Comparison of ENCODE assay signal across 16 cellular contexts in the genomic region with DNA sequence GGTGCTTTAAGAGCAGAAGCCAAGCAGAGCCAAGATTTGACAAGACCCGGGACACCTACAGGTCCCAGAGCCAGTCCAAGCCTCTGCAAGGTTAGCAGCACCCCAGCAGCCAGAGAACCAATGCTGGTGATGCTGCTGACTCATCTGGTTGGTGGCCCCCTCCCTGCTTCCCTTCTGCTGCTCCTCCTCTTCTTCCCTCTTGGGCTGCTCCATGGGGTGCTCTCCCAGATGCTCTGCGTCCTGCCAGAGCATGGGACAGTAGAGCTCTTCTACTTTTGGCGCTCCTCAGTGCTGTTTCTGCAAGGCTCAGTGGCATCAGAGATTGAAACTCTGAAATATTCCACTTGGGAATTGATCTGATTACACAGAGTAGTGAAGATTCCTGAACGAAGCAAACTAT.
DNase-seq lines count a peak whose midpoint lies in the region; ATAC-seq and TF ChIP-seq lines count a peak whose summit lies in the region.
"Had no signal": no experiment of that assay in that cellular context is flagged by ENCODE, and none has a peak within 500 bp of the region (broad histone marks: within the 10 kb centered on the region; RNA-seq: fewer than 3 reads in every experiment).

No MANE protein-coding gene starts in this region.

- no peak overlapping the region for H3K4ac ChIP-seq in trophoblast cell (ENCODE audit: low read depth, low read length)

- peak overlapping the region; percentile 46 for H3K14ac ChIP-seq in trophoblast cell (ENCODE audit: low read length)

- H3K18ac ChIP-seq in trophoblast cell (ENCODE audit: low read length): peak overlapping the region; percentile 2

- H2BK12ac ChIP-seq in trophoblast cell (ENCODE audit: low read length): peak overlapping the region; percentile 34

- peak overlapping the region; percentile 1 for H2AK5ac ChIP-seq in trophoblast cell (ENCODE audit: low read length)

- no peak overlapping the region for H3K4me2 ChIP-seq in trophoblast cell (ENCODE audit: low read length)

- H4K8ac ChIP-seq in trophoblast cell (ENCODE audit: low read depth, low read length): no peak overlapping the region

- peaks cover 19 to 29% of the 10 kb centered on the region in 2 experiments for H3K4me1 ChIP-seq in trophoblast cell (ENCODE audit: control insufficient read depth in 1 of 2, insufficient read depth in 2 of 2, low read length in 2 of 2)

- H3K27me3 ChIP-seq in trophoblast cell (ENCODE audit: insufficient read depth, low read length) (no peaks in the 10 kb centered on the region), WERI-Rb-1 (ENCODE audit: insufficient read depth, low read depth, severe bottlenecking) (no peaks in the 10 kb centered on the region)
- H3K27me3 ChIP-seq: right atrium auricular region, vagina had no signal

- H3K4me3 ChIP-seq in trophoblast cell (ENCODE audit: low read depth, low read length) (no peak overlapping the region), WERI-Rb-1 (ENCODE audit: low read depth, low read length) (no peak overlapping the region)
- H3K4me3 ChIP-seq: right atrium auricular region, vagina had no signal

- no peak overlapping the region for H3K9ac ChIP-seq in trophoblast cell (ENCODE audit: low read length)

- no peak for TF ChIP-seq CTCF in WERI-Rb-1 (IDR thresholded peaks at IDR 0.05; ENCODE audit: low read depth, low read length)

- TF ChIP-seq POLR2A in erythroblast (IDR thresholded peaks at IDR 0.05; ENCODE audit: low read length): no peak

- H3K27ac ChIP-seq in trophoblast cell (ENCODE audit: low read depth, low read length) (peak overlapping the region; percentile 86), WERI-Rb-1 (no peak overlapping the region)
- H3K27ac ChIP-seq: vagina had no signal

- ATAC-seq in HG03460 (IDR thresholded peaks at IDR 0.05; ENCODE audit: unreplicated experiment): no peak
- ATAC-seq: activated T-cell treated with anti-CD3 and anti-CD28 coated beads, Interleukin-2, amount 50 U/mL, for 72 hours had no signal

- peak overlapping the region; percentile 62 for H2BK120ac ChIP-seq in trophoblast cell (ENCODE audit: insufficient read depth, low read length, poor library complexity)

- WGBS in trophoblast cell (ENCODE audit: extremely low coverage, insufficient coverage, insufficient read length): no CpG with 5 or more reads among the region's 4 CpGs

- H2AFZ ChIP-seq in trophoblast cell (ENCODE audit: insufficient read depth, low read length, poor library complexity): no peak overlapping the region

- H3K23ac ChIP-seq in trophoblast cell (ENCODE audit: low read length): no peak overlapping the region

- H4K91ac ChIP-seq in trophoblast cell (ENCODE audit: low read depth, low read length): peak overlapping the region; percentile 65

- peak; percentile 62 for DNase-seq in ELR (ENCODE audit: low read depth)
- DNase-seq in RPMI7951 (ENCODE audit: low read depth): peak; percentile 39
- peak; percentile 41 to 65 for DNase-seq in erythroblast (lab: John Stamatoyannopoulos, UW)
- DNase-seq in trophoblast cell: no peak
- no peak for DNase-seq in DMS79 treated with DMSO at 0.1 percent for 48 hours (lab: John Stamatoyannopoulos, UW)
- no peak for DNase-seq in NCI-H774 (lab: John Stamatoyannopoulos, UW)
- DNase-seq in WERI-Rb-1: no peak
- DNase-seq: activated CD4-positive, alpha-beta T cell treated with anti-CD3 and anti-CD28 coated beads for 4 hours; activated T-cell treated with anti-CD3 and anti-CD28 coated beads, Interleukin-2, amount 50 U/mL, for 72 hours; effector memory CD4-positive, alpha-beta T cell; NCI-H2171; stimulated activated CD4-positive, alpha-beta T cell treated with anti-CD3 and anti-CD28 coated beads, Interleukin-4, amount 100 ng/mL, for 1 hour; T-helper 1 cell had no signal

- H3K79me2 ChIP-seq in trophoblast cell (ENCODE audit: control insufficient read depth, insufficient read depth, low read length, poor library complexity): peaks cover 5% of the 10 kb centered on the region

- H3K79me1 ChIP-seq in trophoblast cell (ENCODE audit: low read length): peaks cover 27% of the 10 kb centered on the region

- no peak overlapping the region for H4K12ac ChIP-seq in trophoblast cell (ENCODE audit: low read depth, low read length)

- peaks cover 2 to 6% of the 10 kb centered on the region in 2 experiments for H3K36me3 ChIP-seq in trophoblast cell (ENCODE audit: control insufficient read depth in 1 of 2, insufficient read depth in 2 of 2, low read length in 2 of 2)
- H3K36me3 ChIP-seq in WERI-Rb-1: no peaks in the 10 kb centered on the region
- H3K36me3 ChIP-seq: right atrium auricular region, vagina had no signal

- peak overlapping the region; percentile 1 for H2BK5ac ChIP-seq in trophoblast cell (ENCODE audit: low read depth, low read length, poor library complexity)

- H3K9me3 ChIP-seq in trophoblast cell (ENCODE audit: insufficient read depth, low read depth, low read length): no peaks in the 10 kb centered on the region
- H3K9me3 ChIP-seq in WERI-Rb-1 (ENCODE audit: severe bottlenecking): no peaks in the 10 kb centered on the region
- H3K9me3 ChIP-seq: right atrium auricular region, vagina had no signal

Comparison
In these comparisons a context has a peak if more than half of its experiments do, and no peak if none do; other contexts are left out.
1. DNase-seq: peak in ELR (single experiment), RPMI7951 (single experiment) and erythroblast (2 of 2); none in trophoblast cell (0 of 2), DMS79 treated with DMSO at 0.1 percent for 48 hours (single experiment), NCI-H774 (single experiment) and WERI-Rb-1 (single experiment).